In genomic region chr12:124411291-124411878, GRCh38 we compare ENCODE assay signal across 9 cellular contexts.
A peak's percentile ranks its signal among the peaks of the same experiment; 100 is the strongest.
DNase-seq lines count a peak whose midpoint lies in the region; ATAC-seq and TF ChIP-seq lines count a peak whose summit lies in the region.
"Had no signal": no experiment of that assay in that cellular context is flagged by ENCODE, and none has a peak within 500 bp of the region (broad histone marks: within the 10 kb centered on the region; RNA-seq: fewer than 3 reads in every experiment).

No MANE protein-coding gene starts in this region.

- TF ChIP-seq CTCF in MCF 10A (IDR thresholded peaks at IDR 0.05; ENCODE audit: unreplicated experiment), result no peak
- TF ChIP-seq CTCF in thoracic aorta (IDR thresholded peaks at IDR 0.05), result no peak

- H3K9me3 ChIP-seq in thoracic aorta, result no peaks in the 10 kb centered on the region

- H3K4me3 Mint-ChIP-seq in MCF 10A (ENCODE audit: unreplicated experiment), result no peak overlapping the region

- H3K27ac ChIP-seq in thoracic aorta, result peak overlapping the region in 1 of 2 donors; percentile 13

- H3K27me3 Mint-ChIP-seq in MCF 10A (ENCODE audit: insufficient read depth, unreplicated experiment), result no peaks in the 10 kb centered on the region

- H3K27ac Mint-ChIP-seq in MCF 10A (ENCODE audit: low read depth, unreplicated experiment), result peak overlapping the region; percentile 7

- POLR2A ChIA-PET in MCF 10A (lab: Yijun Ruan, JAX), result interaction anchor here (0.6 to 1.5 kb wide), 4 partner anchors 8 to 262 kb away, joined by 3 to 8 read pairs (median 4); no protein-coding TSS in a partner anchor

- H3K27me3 ChIP-seq in thoracic aorta (replicated peaks; ENCODE audit: insufficient read depth), result no peaks in the 10 kb centered on the region

- DNase-seq in HT-29 (ENCODE audit: low spot score), result peak; percentile 44
- peak; percentile 93 for DNase-seq in MCF 10A (ENCODE audit: unreplicated experiment)
- DNase-seq in kidney glomerular epithelial cell (lab: John Stamatoyannopoulos, UW), result peak; percentile 30
- DNase-seq in thoracic aorta (ENCODE audit: low spot score), result no peak
- DNase-seq in GF-D8 (lab: John Stamatoyannopoulos, UW), result no peak
- no peak for DNase-seq in NCI-H1436 (lab: John Stamatoyannopoulos, UW)
- DNase-seq in NCI-H774 (lab: John Stamatoyannopoulos, UW), result no peak
- DNase-seq: NCI-H1092 had no signal

- peak; percentile 34 for ATAC-seq in thoracic aorta (ENCODE audit: insufficient number of reproducible peaks, low FRiP score, low read depth)
- no peak for ATAC-seq in HG02885 (IDR thresholded peaks at IDR 0.05; ENCODE audit: poor library complexity, unreplicated experiment)

- H3K36me3 Mint-ChIP-seq in MCF 10A (ENCODE audit: insufficient read depth, unreplicated experiment), result peaks cover 45% of the 10 kb centered on the region

- CTCF ChIA-PET in MCF 10A (lab: Yijun Ruan, JAX), result interaction anchor here (0.6 kb wide), 2 partner anchors 225 to 344 kb away, joined by 3 to 5 read pairs; no protein-coding TSS in a partner anchor

- BruUV-seq in MCF 10A (replicated peaks; lab: Mats Ljungman, UMichigan), result no TSS peak

- H3K4me3 ChIP-seq in thoracic aorta, result no peak overlapping the region

- peaks cover 14 to 52% of the 10 kb centered on the region in 2 donors for H3K4me1 ChIP-seq in thoracic aorta (ENCODE audit: control insufficient read depth in 1 of 2, low read depth in 2 of 2)

- H3K4me1 Mint-ChIP-seq in MCF 10A (ENCODE audit: insufficient read depth, unreplicated experiment), result peaks cover 11% of the 10 kb centered on the region

- H3K9me3 Mint-ChIP-seq in MCF 10A (ENCODE audit: unreplicated experiment), result no peaks in the 10 kb centered on the region

- intact Hi-C loops in MCF 10A (cut with micrococcal nuclease), result loop anchor here (1.0 to 2.0 kb wide), 2 partner anchors 21 to 26 kb away; no protein-coding TSS in a partner anchor

- peaks cover 12% of the 10 kb centered on the region for H3K36me3 ChIP-seq in thoracic aorta

Comparison
In these comparisons a context has a peak if more than half of its experiments do, and no peak if none do; other contexts are left out.
1. DNase-seq: peak in HT-29 (single experiment), MCF 10A (single experiment) and kidney glomerular epithelial cell (single experiment); none in thoracic aorta (single experiment), GF-D8 (single experiment), NCI-H1436 (single experiment) and NCI-H774 (single experiment).